ENCODE assay signal across 9 cellular contexts in genomic region chr11:811446-812245, GRCh38. TPM values are rescaled to one million over a fixed set of nuclear protein-coding genes. Genes with fewer than 3 reads are reported as not detected.
DNase-seq lines count a peak whose midpoint lies in the region; ATAC-seq, FAIRE-seq and TF ChIP-seq lines count a peak whose summit lies in the region.
"Had no signal": no experiment of that assay in that cellular context is flagged by ENCODE, and none has a peak within 500 bp of the region (broad histone marks: within the 10 kb centered on the region; RNA-seq: fewer than 3 reads in every experiment).

No MANE protein-coding gene starts in this region.

- peak overlapping the region; percentile 99 for H3K27ac Mint-ChIP-seq in CD4-positive, alpha-beta T cell
- H3K27ac Mint-ChIP-seq in IgD-negative memory B cell (peak overlapping the region; percentile 39 to 98 (median 59)), mesothelial cell of epicardium (peak overlapping the region; percentile 80)

- H3K36me3 Mint-ChIP-seq in CD4-positive, alpha-beta T cell (ENCODE audit: low read depth): peaks cover 36% of the 10 kb centered on the region
- H3K36me3 Mint-ChIP-seq in IgD-negative memory B cell (no peaks in the 10 kb centered on the region), mesothelial cell of epicardium (peaks cover 5% of the 10 kb centered on the region)

- peaks cover 8 to 28% of the 10 kb centered on the region in 2 experiments; a peak in 3 of 4 replicates for H3K36me3 ChIP-seq in GM12878 (ENCODE audit: control insufficient read depth in 2 of 2, insufficient read depth in 2 of 2, low read length in 1 of 2)

- intact Hi-C loops in CD4-positive, alpha-beta T cell (cut with DNase I, micrococcal nuclease): no loop called here
- intact Hi-C loops in GM12878 (cut with micrococcal nuclease; ENCODE audit: unreplicated experiment): no loop called here

- FAIRE-seq in GM12878 (lab: Jason Lieb, UNC): peak; percentile 77

- in situ Hi-C loops in GM12878 (cut with MboI): loop anchor here (25.0 kb wide), 1 partner anchor 1576 kb away; the partner anchor contains the start of gene CD81

- BruUV-seq in GM12878 (replicated peaks; lab: Mats Ljungman, UMichigan): no TSS peak

- peak overlapping the region; percentile 98 for H3K4me3 ChIP-seq in GM12878

- no peaks in the 10 kb centered on the region for H3K9me3 Mint-ChIP-seq in CD4-positive, alpha-beta T cell
- H3K9me3 Mint-ChIP-seq in IgD-negative memory B cell: no peaks in the 10 kb centered on the region
- H3K9me3 Mint-ChIP-seq in mesothelial cell of epicardium: no peaks in the 10 kb centered on the region

- RAD21 ChIA-PET in GM12878 (lab: Charles Lee; ENCODE audit: unreplicated experiment): no interaction called here

- no peak for TF ChIP-seq RAD21 in GM12878 (IDR thresholded peaks at IDR 0.05; ENCODE audit: insufficient read depth, low read depth, low read length)

- DNase-seq in CD4-positive, alpha-beta T cell: no peak
- DNase-seq in GM12878 (ENCODE audit: low read depth, low spot score): no peak
- no peak for DNase-seq in mesothelial cell of epicardium (ENCODE audit: low spot score in 2 of 2, unreplicated experiment in 2 of 2)
- DNase-seq in cerebellar nuclear complex (lab: John Stamatoyannopoulos, UW): no peak
- DNase-seq in stimulated activated CD4-positive, alpha-beta T cell treated with anti-CD3 and anti-CD28 coated beads, Interleukin-1b, Interleukin-23, amount 100 ng/mL, for 48 hours: no peak
- DNase-seq in occipital lobe (lab: John Stamatoyannopoulos, UW): no peak
- DNase-seq: NCI-H1105 treated with DMSO at 0.1 percent for 48 hours had no signal

- 45% methylated on average over 14 of the region's 14 CpGs for WGBS in GM12878 (ENCODE audit: insufficient coverage, insufficient replicate concordance, low lambda C conversion rate, missing lambda C conversion rate)

- no peak overlapping the region for H3K27ac ChIP-seq in CD4-positive, alpha-beta T cell (ENCODE audit: low read depth, low read length)
- no peak overlapping the region for H3K27ac ChIP-seq in GM12878 (ENCODE audit: control insufficient read depth, insufficient read depth)

- no peaks in the 10 kb centered on the region for H3K27me3 ChIP-seq in CD4-positive, alpha-beta T cell (ENCODE audit: control insufficient read depth, insufficient read depth, low read length)
- no peaks in the 10 kb centered on the region for H3K27me3 ChIP-seq in GM12878 (replicated peaks in 1 of 2; ENCODE audit: control insufficient read depth in 2 of 2, insufficient read depth in 2 of 2, low read length in 1 of 2)

- no peak for TF ChIP-seq CTCF in CD4-positive, alpha-beta T cell (IDR thresholded peaks at IDR 0.05)
- TF ChIP-seq CTCF in GM12878 (IDR thresholded peaks at IDR 0.05 in 2 of 3, conservative IDR thresholded peaks at IDR 0.05 in 1 of 3; ENCODE audit: control insufficient read depth in 2 of 3, extremely low read depth in 1 of 3, insufficient read depth in 1 of 3, low read depth in 3 of 3, low read length in 3 of 3) (peak; percentile 11 to 26 (median 16); a peak in 2 of 6 replicates), mesothelial cell of epicardium (IDR thresholded peaks at IDR 0.05; ENCODE audit: unreplicated experiment) (no peak)

- peaks cover 7% of the 10 kb centered on the region; the same call in 1 of the 2 replicates for H3K4me1 ChIP-seq in GM12878 (ENCODE audit: control insufficient read depth, insufficient read depth, low read length)

- H4K20me1 ChIP-seq in GM12878 (ENCODE audit: control insufficient read depth, insufficient read depth): peaks cover 8% of the 10 kb centered on the region; the same call in 1 of the 2 replicates

- POLR2A ChIA-PET in CD4-positive, alpha-beta T cell (lab: Charles Lee): interaction anchor here (1.5 kb wide), 1 partner anchor 8 kb away, joined by 16 read pairs; the partner anchor contains the start of gene PNPLA2
- POLR2A ChIA-PET in GM12878 (lab: Charles Lee): interaction anchor here (0.7 to 1.7 kb wide), 2 partner anchors 8 to 139 kb away, joined by 5 to 18 read pairs; partner anchors contain the start of gene PNPLA2

- H3K9ac ChIP-seq in GM12878 (ENCODE audit: control insufficient read depth, insufficient read depth, low read length): peak overlapping the region; percentile 98

- SMC1A ChIA-PET in GM12878 (lab: Charles Lee; ENCODE audit: uncharacterized antibody, unreplicated experiment): interaction anchor here (1.0 to 1.3 kb wide), 2 partner anchors 8 to 21 kb away, joined by 3 to 4 read pairs; partner anchors contain the start of gene CD151

- peaks cover 35% of the 10 kb centered on the region for H3K4me1 Mint-ChIP-seq in CD4-positive, alpha-beta T cell (ENCODE audit: low read depth)
- H3K4me1 Mint-ChIP-seq in IgD-negative memory B cell: peaks cover 16 to 22% (median 16%) of the 10 kb centered on the region in 3 donors
- H3K4me1 Mint-ChIP-seq in mesothelial cell of epicardium: peaks cover 25% of the 10 kb centered on the region

- peaks cover 38% of the 10 kb centered on the region for H3K79me2 ChIP-seq in GM12878 (ENCODE audit: control insufficient read depth, insufficient read depth, low read length)

- no peak; the same call in none of the 2 replicates for TF ChIP-seq POLR2A in GM12878 (IDR thresholded peaks at IDR 0.05; ENCODE audit: low read depth, low read length)

- ATAC-seq in CD4-positive, alpha-beta T cell (ENCODE audit: poor library complexity): no peak
- no peak for ATAC-seq in GM12878
- no peak for ATAC-seq in activated CD4-positive, CD25-positive, alpha-beta regulatory T cell treated with anti-CD3 and anti-CD28 coated beads, Interleukin-2, amount 50 U/mL, for 24 hours

- no peak overlapping the region for H2AFZ ChIP-seq in GM12878 (ENCODE audit: control insufficient read depth, low read depth, low read length)

- CTCF ChIA-PET in CD4-positive, alpha-beta T cell (lab: Charles Lee): no interaction called here
- CTCF ChIA-PET in GM12878 (lab: Yijun Ruan, JAX): interaction anchor here (1.3 kb wide), 1 partner anchor 8 kb away, joined by 4 read pairs; no protein-coding TSS in a partner anchor

- no peaks in the 10 kb centered on the region for H3K27me3 Mint-ChIP-seq in CD4-positive, alpha-beta T cell
- H3K27me3 Mint-ChIP-seq in IgD-negative memory B cell: no peaks in the 10 kb centered on the region
- H3K27me3 Mint-ChIP-seq in mesothelial cell of epicardium (ENCODE audit: low read depth): no peaks in the 10 kb centered on the region

- H3K4me2 ChIP-seq in GM12878 (ENCODE audit: control insufficient read depth, insufficient read depth): peak overlapping the region; percentile 78

- H3K4me3 Mint-ChIP-seq in CD4-positive, alpha-beta T cell: peak overlapping the region; percentile 82
- H3K4me3 Mint-ChIP-seq in IgD-negative memory B cell (peak overlapping the region; percentile 92 to 98 (median 94)), mesothelial cell of epicardium (peak overlapping the region; percentile 87)

- TF ChIP-seq EP300 in GM12878 (IDR thresholded peaks at IDR 0.05; ENCODE audit: borderline replicate concordance in 1 of 2, control insufficient read depth in 1 of 2, low read depth in 2 of 2, low read length in 2 of 2): no peak

- H3K9me3 ChIP-seq in CD4-positive, alpha-beta T cell (ENCODE audit: control insufficient read depth, low read length): no peaks in the 10 kb centered on the region
- H3K9me3 ChIP-seq in GM12878 (replicated peaks; ENCODE audit: control insufficient read depth, insufficient read depth, low read length): no peaks in the 10 kb centered on the region

RNA-seq across cellular contexts. Expression of gene RPLP2, which starts 1.9 kb away (rescaled TPM):
- total RNA-seq in CD4-positive, alpha-beta T cell: 1,000 to 10,000 TPM; 5,234 to 5,390 TPM
- polyA plus RNA-seq in IgD-negative memory B cell (4,588 TPM), GM12878 (2011; rRNA removed) (443 and 711 TPM in 2 replicates), GM12878 (2014; fragmentation: Illumina TruSeq; extraction: Trizol) (125 and 488 TPM in 2 replicates), GM12878 (2014; fragmentation: Nextera tagmentation; extraction: Ambion mirVana) (1,000 to 10,000 TPM; 1,446 to 3,075 TPM), GM12878 (2014; rRNA removed) (1,595 and 1,805 TPM in 2 replicates), GM12878 (2016; fragmentation: Nextera tagmentation; extraction: Ambion mirVana) (1,000 to 10,000 TPM; 1,515 to 1,516 TPM)
- 58.4 and 73.0 TPM in 2 replicates for total RNA-seq in GM12878 (2013; cell fraction: nucleolus; rRNA removed)
- total RNA-seq in GM12878 (2014; rRNA removed) (1,170 and 1,176 TPM in 2 replicates), GM12878 (2014; rRNA removed; fragmentation: Illumina TruSeq; extraction: Trizol) (1,135 and 1,241 TPM in 2 replicates), GM12878 (2021) (3,558 and 3,573 TPM in 2 replicates), mesothelial cell of epicardium (1,651 to 1,738 TPM (median 1,657 TPM) in 3 replicates), occipital lobe (227 TPM)
- 3,216 TPM for polyA plus RNA-seq in GM12878 (2011; ENCODE audit: low read depth)
- polyA plus RNA-seq in GM12878 (2011; cell fraction: cytosol; rRNA removed): 1,333 and 1,853 TPM in 2 replicates
- polyA plus RNA-seq in GM12878 (2011; cell fraction: nucleus; rRNA removed): 557 and 616 TPM in 2 replicates
- 3,626 and 3,659 TPM in 2 replicates for polyA plus RNA-seq in GM12878 (2012)
- polyA minus RNA-seq in GM12878 (2011; rRNA and poly(A)+ RNA removed): 655 and 1,020 TPM in 2 replicates
- 836 and 935 TPM in 2 replicates for polyA minus RNA-seq in GM12878 (2011; cell fraction: cytosol; rRNA and poly(A)+ RNA removed)
- 148 and 193 TPM in 2 replicates for polyA minus RNA-seq in GM12878 (2011; cell fraction: nucleus; rRNA and poly(A)+ RNA removed)

RNA-seq across cellular contexts. Expression of gene PIDD1, which starts 6.6 kb away (rescaled TPM):
- 10 to 100 TPM; 32.6 to 33.0 TPM for total RNA-seq in CD4-positive, alpha-beta T cell
- polyA plus RNA-seq in IgD-negative memory B cell (6.4 TPM), GM12878 (2011; rRNA removed) (2.8 and 8.0 TPM in 2 replicates), GM12878 (2014; fragmentation: Illumina TruSeq; extraction: Trizol) (0.54 and 2.1 TPM in 2 replicates), GM12878 (2014; fragmentation: Nextera tagmentation; extraction: Ambion mirVana) (under 1 TPM; 0.11 to 0.84 TPM), GM12878 (2014; rRNA removed) (52.2 and 64.4 TPM in 2 replicates), GM12878 (2016; fragmentation: Nextera tagmentation; extraction: Ambion mirVana) (10 to 100 TPM; 52.6 to 53.6 TPM)
- 27.7 and 33.8 TPM in 2 replicates for total RNA-seq in GM12878 (2013; cell fraction: nucleolus; rRNA removed)
- total RNA-seq in GM12878 (2014; rRNA removed) (15.6 and 19.1 TPM in 2 replicates), GM12878 (2014; rRNA removed; fragmentation: Illumina TruSeq; extraction: Trizol) (3.8 and 4.0 TPM in 2 replicates), GM12878 (2021) (33.7 and 42.0 TPM in 2 replicates), mesothelial cell of epicardium (40.1 to 43.7 TPM (median 43.1 TPM) in 3 replicates), occipital lobe (5.1 TPM)
- polyA plus RNA-seq in GM12878 (2011; ENCODE audit: low read depth): 5.8 TPM
- 15.9 and 28.4 TPM in 2 replicates for polyA plus RNA-seq in GM12878 (2011; cell fraction: cytosol; rRNA removed)
- 277 and 344 TPM in 2 replicates for polyA plus RNA-seq in GM12878 (2011; cell fraction: nucleus; rRNA removed)
- polyA plus RNA-seq in GM12878 (2012): 23.5 and 27.2 TPM in 2 replicates
- 3.9 and 12.7 TPM in 2 replicates for polyA minus RNA-seq in GM12878 (2011; rRNA and poly(A)+ RNA removed)
- polyA minus RNA-seq in GM12878 (2011; cell fraction: cytosol; rRNA and poly(A)+ RNA removed): 7.5 and 9.9 TPM in 2 replicates
- polyA minus RNA-seq in GM12878 (2011; cell fraction: nucleus; rRNA and poly(A)+ RNA removed): 30.1 and 49.1 TPM in 2 replicates

RNA-seq across cellular contexts. Expression of gene PNPLA2, which starts 7.1 kb away (rescaled TPM):
- 100 to 1,000 TPM; 202 to 220 TPM for total RNA-seq in CD4-positive, alpha-beta T cell
- polyA plus RNA-seq in IgD-negative memory B cell: 51.1 TPM
- total RNA-seq in GM12878 (2013; cell fraction: nucleolus; rRNA removed): 29.4 and 31.7 TPM in 2 replicates
- total RNA-seq in GM12878 (2014; rRNA removed): 9.3 and 9.8 TPM in 2 replicates
- total RNA-seq in GM12878 (2014; rRNA removed; fragmentation: Illumina TruSeq; extraction: Trizol): 2.5 and 4.2 TPM in 2 replicates
- total RNA-seq in GM12878 (2021): 33.4 and 34.0 TPM in 2 replicates
- polyA plus RNA-seq in GM12878 (2011; ENCODE audit: low read depth): 10.9 TPM
- 1.7 and 5.1 TPM in 2 replicates for polyA plus RNA-seq in GM12878 (2011; rRNA removed)
- 6.0 and 8.6 TPM in 2 replicates for polyA plus RNA-seq in GM12878 (2011; cell fraction: cytosol; rRNA removed)
- polyA plus RNA-seq in GM12878 (2011; cell fraction: nucleus; rRNA removed): 225 and 234 TPM in 2 replicates
- 29.5 and 33.5 TPM in 2 replicates for polyA plus RNA-seq in GM12878 (2012)
- 1.5 and 6.4 TPM in 2 replicates for polyA plus RNA-seq in GM12878 (2014; fragmentation: Illumina TruSeq; extraction: Trizol)
- polyA plus RNA-seq in GM12878 (2014; fragmentation: Nextera tagmentation; extraction: Ambion mirVana): under 1 TPM; 0.19 to 0.62 TPM
- 18.3 and 26.5 TPM in 2 replicates for polyA plus RNA-seq in GM12878 (2014; rRNA removed)
- polyA plus RNA-seq in GM12878 (2016; fragmentation: Nextera tagmentation; extraction: Ambion mirVana): 10 to 100 TPM; 15.5 to 16.1 TPM
- polyA minus RNA-seq in GM12878 (2011; rRNA and poly(A)+ RNA removed): 9.9 and 21.7 TPM in 2 replicates
- polyA minus RNA-seq in GM12878 (2011; cell fraction: cytosol; rRNA and poly(A)+ RNA removed): 7.4 and 10.4 TPM in 2 replicates
- polyA minus RNA-seq in GM12878 (2011; cell fraction: nucleus; rRNA and poly(A)+ RNA removed): 51.3 and 63.1 TPM in 2 replicates
- total RNA-seq in mesothelial cell of epicardium: 41.3 to 50.9 TPM (median 50.0 TPM) in 3 replicates
- total RNA-seq in occipital lobe: 5.3 TPM

RNA-seq across cellular contexts. Expression of gene SLC25A22, which starts 13.6 kb away (rescaled TPM):
- total RNA-seq in CD4-positive, alpha-beta T cell: 10 to 100 TPM in 1 of 2 experiments, 1 to 10 TPM in 1; 9.1 to 11.1 TPM
- polyA plus RNA-seq in IgD-negative memory B cell (9.5 TPM), GM12878 (2011; rRNA removed) (2.9 and 8.0 TPM in 2 replicates), GM12878 (2014; fragmentation: Illumina TruSeq; extraction: Trizol) (0.68 and 3.3 TPM in 2 replicates), GM12878 (2014; fragmentation: Nextera tagmentation; extraction: Ambion mirVana) (under 1 TPM; 0.27 to 0.46 TPM), GM12878 (2014; rRNA removed) (14.8 and 21.1 TPM in 2 replicates), GM12878 (2016; fragmentation: Nextera tagmentation; extraction: Ambion mirVana) (10 to 100 TPM; 14.4 to 18.4 TPM)
- 16.7 and 17.1 TPM in 2 replicates for total RNA-seq in GM12878 (2013; cell fraction: nucleolus; rRNA removed)
- total RNA-seq in GM12878 (2014; rRNA removed) (7.5 and 8.3 TPM in 2 replicates), GM12878 (2014; rRNA removed; fragmentation: Illumina TruSeq; extraction: Trizol) (3.6 and 3.9 TPM in 2 replicates), GM12878 (2021) (22.8 and 27.0 TPM in 2 replicates), mesothelial cell of epicardium (34.3 to 37.2 TPM (median 35.7 TPM) in 3 replicates), occipital lobe (15.0 TPM)
- 2.6 TPM for polyA plus RNA-seq in GM12878 (2011; ENCODE audit: low read depth)
- polyA plus RNA-seq in GM12878 (2011; cell fraction: cytosol; rRNA removed): 5.8 and 10.9 TPM in 2 replicates
- 86.1 and 121 TPM in 2 replicates for polyA plus RNA-seq in GM12878 (2011; cell fraction: nucleus; rRNA removed)
- polyA plus RNA-seq in GM12878 (2012): 13.0 and 13.2 TPM in 2 replicates
- 10.6 and 12.7 TPM in 2 replicates for polyA minus RNA-seq in GM12878 (2011; rRNA and poly(A)+ RNA removed)
- 9.0 and 9.8 TPM in 2 replicates for polyA minus RNA-seq in GM12878 (2011; cell fraction: cytosol; rRNA and poly(A)+ RNA removed)
- polyA minus RNA-seq in GM12878 (2011; cell fraction: nucleus; rRNA and poly(A)+ RNA removed): 16.7 and 27.7 TPM in 2 replicates

RNA-seq across cellular contexts. Expression of gene CRACR2B, which starts 16.1 kb away (rescaled TPM):
- total RNA-seq in CD4-positive, alpha-beta T cell: under 1 TPM in 1 of 2 experiments, not detected in 1; 0.33 TPM
- 20.0 TPM for polyA plus RNA-seq in IgD-negative memory B cell
- total RNA-seq in GM12878 (2013; cell fraction: nucleolus; rRNA removed): 19.6 and 20.5 TPM in 2 replicates
- 19.2 and 20.1 TPM in 2 replicates for total RNA-seq in GM12878 (2014; rRNA removed)
- total RNA-seq in GM12878 (2014; rRNA removed; fragmentation: Illumina TruSeq; extraction: Trizol): 3.0 and 3.7 TPM in 2 replicates
- 29.6 and 32.6 TPM in 2 replicates for total RNA-seq in GM12878 (2021)
- 2.2 TPM for polyA plus RNA-seq in GM12878 (2011; ENCODE audit: low read depth)
- polyA plus RNA-seq in GM12878 (2011; rRNA removed): 3.3 and 8.8 TPM in 2 replicates
- 12.4 and 20.6 TPM in 2 replicates for polyA plus RNA-seq in GM12878 (2011; cell fraction: cytosol; rRNA removed)
- polyA plus RNA-seq in GM12878 (2011; cell fraction: nucleus; rRNA removed): 217 and 287 TPM in 2 replicates
- 8.8 and 10.3 TPM in 2 replicates for polyA plus RNA-seq in GM12878 (2012)
- 0.43 and 4.4 TPM in 2 replicates for polyA plus RNA-seq in GM12878 (2014; fragmentation: Illumina TruSeq; extraction: Trizol)
- under 1 TPM; 0.10 to 0.31 TPM for polyA plus RNA-seq in GM12878 (2014; fragmentation: Nextera tagmentation; extraction: Ambion mirVana)
- polyA plus RNA-seq in GM12878 (2014; rRNA removed): 33.7 and 44.0 TPM in 2 replicates
- 10 to 100 TPM; 16.6 to 17.0 TPM for polyA plus RNA-seq in GM12878 (2016; fragmentation: Nextera tagmentation; extraction: Ambion mirVana)
- 2.9 and 6.7 TPM in 2 replicates for polyA minus RNA-seq in GM12878 (2011; rRNA and poly(A)+ RNA removed)
- polyA minus RNA-seq in GM12878 (2011; cell fraction: cytosol; rRNA and poly(A)+ RNA removed): 5.2 and 5.9 TPM in 2 replicates
- polyA minus RNA-seq in GM12878 (2011; cell fraction: nucleus; rRNA and poly(A)+ RNA removed): 26.6 and 33.3 TPM in 2 replicates
- total RNA-seq in mesothelial cell of epicardium: 9.9 to 10.6 TPM (median 10.0 TPM) in 3 replicates
- total RNA-seq in occipital lobe: 0.31 TPM

Comparison
In these comparisons a context has a peak if more than half of its experiments do, and no peak if none do; other contexts are left out.
1. CTCF ChIP-seq: peak in GM12878 (3 of 3); none in CD4-positive, alpha-beta T cell (single experiment) and mesothelial cell of epicardium (single experiment).
2. Peak in every context shown above with its lines, with median percentiles within 50 percentile points of each other: H3K27ac Mint-ChIP-seq and H3K4me3 Mint-ChIP-seq.